Comparison of ENCODE assay signal across 8 cellular contexts in genomic region chr7:129434172-129434845, GRCh38. TPM values are rescaled to one million over a fixed set of nuclear protein-coding genes. Genes with fewer than 3 reads are reported as not detected.
DNase-seq lines count a peak whose midpoint lies in the region; ATAC-seq, FAIRE-seq and TF ChIP-seq lines count a peak whose summit lies in the region.

TSS of gene STRIP2 (plus strand) at chr7:129434432. CDS start at chr7:129434473, 41 bp downstream.

- no peaks in the 10 kb centered on the region for H3K36me3 ChIP-seq in ES-I3 (ENCODE audit: insufficient read depth, low read length)

- H3K4me3 Mint-ChIP-seq in nephron, result peak within 1 kb of the TSS; percentile 91 to 98 (median 96)

- peak; percentile 74 for ATAC-seq in stimulated activated naive CD8-positive, alpha-beta T cell treated with anti-CD3 and anti-CD28 coated beads, Interleukin-15, Interleukin-2, amounts not matched to agents 100 U/mL and 50 U/mL, for 24 hours

- H3K4me3 ChIP-seq in LNCaP clone FGC (ENCODE audit: low read depth, low read length), result peak within 1 kb of the TSS; percentile 71

- peaks cover 5% of the 10 kb centered on the region for H3K36me3 Mint-ChIP-seq in nephron (ENCODE audit: low read depth)

- no peak for FAIRE-seq in H54 (lab: Jason Lieb, UNC)

- H3K27me3 Mint-ChIP-seq in nephron (ENCODE audit: low read depth), result peaks cover 54% of the 10 kb centered on the region

- TF ChIP-seq POLR2A in H54 (IDR thresholded peaks at IDR 0.05; ENCODE audit: low read depth, low read length), result peak; percentile 84

- H3K27ac Mint-ChIP-seq in nephron, result peak within 1 kb of the TSS in 2 of 3 experiments; percentile 11 to 29

- peak; percentile 91 for DNase-seq in H54 (ENCODE audit: insufficient read length, low spot score)
- no peak for DNase-seq in LNCaP clone FGC (ENCODE audit: low read depth)
- DNase-seq in RPMI7951 (ENCODE audit: low read depth), result peak; percentile 81
- peak; percentile 76 to 87 for DNase-seq in activated T-helper 1 cell treated with anti-CD3 and anti-CD28 coated beads, Interleukin-2, amount 50 U/mL, for 16 hours (ENCODE audit: low read depth in 1 of 2, low spot score in 1 of 2)
- peak; percentile 50 for DNase-seq in fibroblast of peridontal ligament (ENCODE audit: extremely low read depth)
- peak; percentile 97 for DNase-seq in stimulated activated naive CD8-positive, alpha-beta T cell treated with anti-CD3 and anti-CD28 coated beads, Interleukin-15, Interleukin-2, amounts not matched to agents 100 U/mL and 50 U/mL, for 24 hours

- no peaks in the 10 kb centered on the region for H3K9me3 ChIP-seq in ES-I3 (ENCODE audit: control insufficient read depth, insufficient read depth, low read length)

- peaks cover 18% of the 10 kb centered on the region for H3K4me1 Mint-ChIP-seq in nephron

- peaks cover 6% of the 10 kb centered on the region; the same call in 1 of the 2 replicates for H3K4me1 ChIP-seq in ES-I3 (ENCODE audit: insufficient read depth, low read length)

- no peak for TF ChIP-seq CTCF in LNCaP clone FGC (IDR thresholded peaks at IDR 0.05; ENCODE audit: control insufficient read depth, extremely low read depth, insufficient read depth)
- TF ChIP-seq CTCF in nephron (IDR thresholded peaks at IDR 0.05; ENCODE audit: unreplicated experiment in 3 of 3), result no peak

- H3K9ac ChIP-seq in ES-I3 (ENCODE audit: low read depth, low read length), result peak within 1 kb of the TSS; percentile 88

- no peaks in the 10 kb centered on the region for H3K9me3 Mint-ChIP-seq in nephron

RNA-seq across cellular contexts. Expression of gene STRIP2, which starts in this region (rescaled TPM):
- total RNA-seq in RPMI7951 (2014; rRNA removed; shearing (Covaris generic)), result 6.4 and 7.8 TPM in 2 replicates
